Comparison of ENCODE assay signal across 8 cellular contexts in the genomic region with DNA sequence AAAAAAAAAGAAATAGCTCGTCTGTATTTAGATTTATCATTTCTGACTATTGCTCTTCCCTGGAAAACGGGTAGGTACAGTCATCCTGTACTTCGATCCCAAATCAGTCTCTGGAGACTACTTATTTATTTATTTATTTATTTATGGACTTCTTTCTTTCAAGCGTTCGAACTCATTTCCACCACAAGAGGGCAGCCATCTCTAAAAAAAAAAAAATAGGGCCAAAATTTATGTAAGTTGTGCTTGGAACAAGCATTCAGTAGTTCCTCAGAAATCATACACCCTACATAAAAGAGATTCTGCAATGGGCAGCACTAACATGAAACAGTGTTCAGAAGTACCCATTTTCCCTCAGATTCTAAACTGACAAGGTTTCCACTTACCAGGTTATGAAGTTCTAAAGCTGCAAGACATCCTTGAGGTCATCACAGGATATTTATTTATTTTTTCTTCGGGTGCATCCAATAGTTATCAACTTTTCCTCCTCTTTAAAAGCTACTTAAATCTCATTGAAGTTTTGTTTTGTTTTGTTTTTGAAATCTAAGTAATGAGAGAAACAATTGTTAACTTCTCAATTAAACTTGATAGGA. TPM values are rescaled to one million over a fixed set of nuclear protein-coding genes. Genes with fewer than 3 reads are reported as not detected.
DNase-seq lines count a peak whose midpoint lies in the region; ATAC-seq and TF ChIP-seq lines count a peak whose summit lies in the region.

No MANE protein-coding gene starts in this region.

- no peaks in the 10 kb centered on the region for H3K36me3 Mint-ChIP-seq in neural crest cell (ENCODE audit: low read depth)
- H3K36me3 Mint-ChIP-seq in activated T-helper 1 cell treated with anti-CD3 and anti-CD28 coated beads, Interleukin-12 subunit alpha, Interleukin-12 subunit beta, Interleukin-2, Interleukin-4 antibody, amounts not matched to agents 30 ng/mL and 10 ng/mL and 1 ng/mL, durations not matched to agents 14 hours and 24 hours and 36 hours (ENCODE audit: low read depth) = no peaks in the 10 kb centered on the region

- in situ Hi-C loops in Caki2 (cut with HindIII; ENCODE audit: low pct_unique_long_range_greater_than_20kb, low sequenced_read_pairs) = no loop called here

- H3K27me3 ChIP-seq in HUES48 (ENCODE audit: control insufficient read depth, insufficient read depth, low read length) = peaks cover 37% of the 10 kb centered on the region

- peaks cover 55% of the 10 kb centered on the region for H3K27me3 Mint-ChIP-seq in neural crest cell (ENCODE audit: low read depth)
- peaks cover 33% of the 10 kb centered on the region for H3K27me3 Mint-ChIP-seq in activated T-helper 1 cell treated with anti-CD3 and anti-CD28 coated beads, Interleukin-12 subunit alpha, Interleukin-12 subunit beta, Interleukin-2, Interleukin-4 antibody, amounts not matched to agents 30 ng/mL and 10 ng/mL and 1 ng/mL, durations not matched to agents 14 hours and 24 hours and 36 hours (ENCODE audit: insufficient read depth)

- H3K4me1 ChIP-seq in HUES48 (ENCODE audit: control insufficient read depth, insufficient read depth, low read length) = peaks cover 47% of the 10 kb centered on the region

- H3K27ac Mint-ChIP-seq in neural crest cell (ENCODE audit: unreplicated experiment) = no peak overlapping the region
- no peak overlapping the region for H3K27ac Mint-ChIP-seq in activated T-helper 1 cell treated with anti-CD3 and anti-CD28 coated beads, Interleukin-12 subunit alpha, Interleukin-12 subunit beta, Interleukin-2, Interleukin-4 antibody, amounts not matched to agents 30 ng/mL and 10 ng/mL and 1 ng/mL, durations not matched to agents 14 hours and 24 hours and 36 hours

- H3K4me3 ChIP-seq in HUES48 (ENCODE audit: low read depth, low read length) = peak overlapping the region; percentile 44; the same call in 1 of the 2 replicates

- peak overlapping the region; percentile 84 for H3K4me3 Mint-ChIP-seq in neural crest cell
- no peak overlapping the region for H3K4me3 Mint-ChIP-seq in activated T-helper 1 cell treated with anti-CD3 and anti-CD28 coated beads, Interleukin-12 subunit alpha, Interleukin-12 subunit beta, Interleukin-2, Interleukin-4 antibody, amounts not matched to agents 30 ng/mL and 10 ng/mL and 1 ng/mL, durations not matched to agents 14 hours and 24 hours and 36 hours

- no peaks in the 10 kb centered on the region for H3K9me3 ChIP-seq in HUES48 (ENCODE audit: control insufficient read depth, insufficient read depth, low read length)

- H3K36me3 ChIP-seq in HUES48 (ENCODE audit: control insufficient read depth, insufficient read depth, low read length) = no peaks in the 10 kb centered on the region

- TF ChIP-seq CTCF in neural crest cell (conservative IDR thresholded peaks at IDR 0.05) = peak; percentile 79

- ATAC-seq in HG03097 (IDR thresholded peaks at IDR 0.05; ENCODE audit: low FRiP score, unreplicated experiment) = no peak

- peaks cover 11% of the 10 kb centered on the region for H3K4me1 Mint-ChIP-seq in neural crest cell
- H3K4me1 Mint-ChIP-seq in activated T-helper 1 cell treated with anti-CD3 and anti-CD28 coated beads, Interleukin-12 subunit alpha, Interleukin-12 subunit beta, Interleukin-2, Interleukin-4 antibody, amounts not matched to agents 30 ng/mL and 10 ng/mL and 1 ng/mL, durations not matched to agents 14 hours and 24 hours and 36 hours (ENCODE audit: low read depth) = no peaks in the 10 kb centered on the region

- H3K9me3 Mint-ChIP-seq in neural crest cell = peaks cover 2% of the 10 kb centered on the region
- no peaks in the 10 kb centered on the region for H3K9me3 Mint-ChIP-seq in activated T-helper 1 cell treated with anti-CD3 and anti-CD28 coated beads, Interleukin-12 subunit alpha, Interleukin-12 subunit beta, Interleukin-2, Interleukin-4 antibody, amounts not matched to agents 30 ng/mL and 10 ng/mL and 1 ng/mL, durations not matched to agents 14 hours and 24 hours and 36 hours

- peak; percentile 81 for DNase-seq in Caki2 (ENCODE audit: low read depth)
- DNase-seq in NCI-H82 treated with DMSO at 0.1 percent for 48 hours (lab: John Stamatoyannopoulos, UW; ENCODE audit: unreplicated experiment) = peak; percentile 59
- peak; percentile 73 for DNase-seq in dermis blood vessel endothelial cell
- DNase-seq in neural crest cell (ENCODE audit: low read depth, low spot score) = peak; percentile 14
- no peak for DNase-seq in activated effector memory CD4-positive, alpha-beta T cell treated with anti-CD3 and anti-CD28 coated beads, Interleukin-2, amount 50 U/mL, for 16 hours
- DNase-seq in activated T-helper 1 cell treated with anti-CD3 and anti-CD28 coated beads, Interleukin-12 subunit alpha, Interleukin-12 subunit beta, Interleukin-2, Interleukin-4 antibody, amounts not matched to agents 30 ng/mL and 10 ng/mL and 1 ng/mL, durations not matched to agents 14 hours and 24 hours and 36 hours (ENCODE audit: low spot score) = no peak

- no peak overlapping the region; the same call in 1 of the 2 replicates for H3K9ac ChIP-seq in HUES48 (ENCODE audit: low read depth, low read length)

- peak overlapping the region; percentile 87 for H3K27ac ChIP-seq in HUES48 (ENCODE audit: low read depth, low read length)

- intact Hi-C loops in activated T-helper 1 cell treated with anti-CD3 and anti-CD28 coated beads, Interleukin-12 subunit alpha, Interleukin-12 subunit beta, Interleukin-2, Interleukin-4 antibody, amounts not matched to agents 30 ng/mL and 10 ng/mL and 1 ng/mL, durations not matched to agents 14 hours and 24 hours and 36 hours (cut with micrococcal nuclease) = loop anchor here (2.0 to 10.0 kb wide), 4 partner anchors 329 to 1093 kb away; no protein-coding TSS in a partner anchor

RNA-seq across cellular contexts. Expression of a gene that starts 1.9 kb away (rescaled TPM):
- 2.6 and 4.3 TPM in 2 replicates for total RNA-seq in Caki2 (2014; rRNA removed; shearing (Covaris generic); ENCODE audit: low replicate concordance)
- total RNA-seq in dermis blood vessel endothelial cell = 23.1 and 33.7 TPM in 2 replicates
- 0.58 and 0.84 TPM in 2 replicates for total RNA-seq in neural crest cell
- 0.08 and 0.12 TPM in 2 replicates for total RNA-seq in activated T-helper 1 cell treated with anti-CD3 and anti-CD28 coated beads, Interleukin-12 subunit alpha, Interleukin-12 subunit beta, Interleukin-2, Interleukin-4 antibody, amounts not matched to agents 30 ng/mL and 10 ng/mL and 1 ng/mL, durations not matched to agents 14 hours and 24 hours and 36 hours

Comparison
In these comparisons a context has a peak if more than half of its experiments do, and no peak if none do; other contexts are left out.
1. DNase-seq: peak in Caki2 (single experiment), NCI-H82 treated with DMSO at 0.1 percent for 48 hours (single experiment), dermis blood vessel endothelial cell (single experiment) and neural crest cell (single experiment); none in activated effector memory CD4-positive, alpha-beta T cell treated with anti-CD3 and anti-CD28 coated beads, Interleukin-2, amount 50 U/mL, for 16 hours (single experiment) and activated T-helper 1 cell treated with anti-CD3 and anti-CD28 coated beads, Interleukin-12 subunit alpha, Interleukin-12 subunit beta, Interleukin-2, Interleukin-4 antibody, amounts not matched to agents 30 ng/mL and 10 ng/mL and 1 ng/mL, durations not matched to agents 14 hours and 24 hours and 36 hours (single experiment).